Comparison of ENCODE assay signal across 25 cellular contexts in the genomic region with DNA sequence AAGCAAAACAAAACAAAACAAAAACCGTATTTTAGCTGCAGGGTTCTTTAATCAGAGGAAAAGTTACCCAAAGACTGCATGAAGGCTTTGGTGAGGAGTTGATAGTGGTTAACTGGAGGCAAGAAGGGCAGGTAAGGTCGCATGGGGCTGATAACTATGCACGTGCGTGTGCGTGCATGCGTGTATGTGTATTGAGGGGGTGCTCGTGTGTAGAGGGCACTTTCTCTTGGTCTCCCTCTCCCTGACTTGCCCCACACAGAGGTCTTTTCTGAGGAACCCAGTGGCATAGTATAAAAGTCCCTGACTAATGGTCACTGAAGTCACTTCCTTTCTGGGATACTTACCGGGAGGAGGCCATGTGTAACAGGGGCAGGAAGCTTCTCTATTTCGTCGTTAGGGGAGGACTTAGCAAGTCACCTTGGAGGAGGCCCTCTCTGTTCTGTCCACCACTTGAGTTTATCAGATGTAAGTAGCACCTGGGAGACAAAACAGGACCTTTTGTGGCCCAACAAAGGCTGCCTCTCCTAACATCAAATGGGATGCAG. TPM values are rescaled to one million over a fixed set of nuclear protein-coding genes. Genes with fewer than 3 reads are reported as not detected.
A peak's percentile ranks its signal among the peaks of the same experiment; 100 is the strongest.
DNase-seq lines count a peak whose midpoint lies in the region; ATAC-seq and TF ChIP-seq lines count a peak whose summit lies in the region.
"Had no signal": no experiment of that assay in that cellular context is flagged by ENCODE, and none has a peak within 500 bp of the region (broad histone marks: within the 10 kb centered on the region; RNA-seq: fewer than 3 reads in every experiment).

No MANE protein-coding gene starts in this region.

- H3K4me3 ChIP-seq in sigmoid colon, result no peak overlapping the region
- no peak overlapping the region for H3K4me3 ChIP-seq in effector memory CD4-positive, alpha-beta T cell (ENCODE audit: insufficient read depth, low read depth, low read length, poor library complexity, severe bottlenecking)
- H3K4me3 ChIP-seq: heart left ventricle, upper lobe of left lung had no signal

- H3K27ac Mint-ChIP-seq in activated CD4-positive, alpha-beta T cell treated with anti-CD3 and anti-CD28 coated beads, Interleukin-2, amount 10 ng/mL, durations not matched to agents 7 days and 5 days, result peak overlapping the region; percentile 21
- no peak overlapping the region for H3K27ac Mint-ChIP-seq in activated CD4-positive, alpha-beta T cell treated with anti-CD3 and anti-CD28 coated beads, Interleukin-2, amount 10 ng/mL, durations not matched to agents 24 days and 14 days
- peak overlapping the region; percentile 20 for H3K27ac Mint-ChIP-seq in activated T-helper 17 cell treated with anti-CD3 and anti-CD28 coated beads, Interleukin-2, amount 50 U/mL, for 72 hours
- H3K27ac Mint-ChIP-seq: activated naive CD8-positive, alpha-beta T cell treated with anti-CD3 and anti-CD28 coated beads, Interleukin-2, amount 50 U/mL, for 24 hours; activated T-helper 2 cell treated with anti-CD3 and anti-CD28 coated beads, Interferon-gamma antibody, Interleukin-2, Interleukin-4, amounts not matched to agents 10 μg/mL and 5 μg/mL and 100 μg/mL, durations not matched to agents 14 hours and 24 hours and 36 hours; H9; T-helper 1 cell treated with Interleukin-12 subunit alpha and Interleukin-12 subunit beta and Interleukin-4 antibody, amounts not matched to agents 30 μg/mL and 1 μg/mL, for 36 hours had no signal

- peaks cover 0 to 28% (median 25%) of the 10 kb centered on the region in 4 donors for H3K4me1 ChIP-seq in sigmoid colon
- no peaks in the 10 kb centered on the region for H3K4me1 ChIP-seq in effector memory CD4-positive, alpha-beta T cell (ENCODE audit: control insufficient read depth, insufficient read depth, low read length, poor library complexity, severe bottlenecking)

- no peak overlapping the region for H3K4me3 Mint-ChIP-seq in activated CD4-positive, alpha-beta T cell treated with anti-CD3 and anti-CD28 coated beads, Interleukin-2, amount 10 ng/mL, durations not matched to agents 7 days and 5 days
- no peak overlapping the region for H3K4me3 Mint-ChIP-seq in activated CD4-positive, alpha-beta T cell treated with anti-CD3 and anti-CD28 coated beads, Interleukin-2, amount 10 ng/mL, durations not matched to agents 24 days and 14 days
- H3K4me3 Mint-ChIP-seq in activated T-helper 17 cell treated with anti-CD3 and anti-CD28 coated beads, Interleukin-2, amount 50 U/mL, for 72 hours, result no peak overlapping the region
- H3K4me3 Mint-ChIP-seq: activated naive CD8-positive, alpha-beta T cell treated with anti-CD3 and anti-CD28 coated beads, Interleukin-2, amount 50 U/mL, for 24 hours; central memory CD8-positive, alpha-beta T cell; H9; T-helper 1 cell treated with Interleukin-12 subunit alpha and Interleukin-12 subunit beta and Interleukin-4 antibody, amounts not matched to agents 30 μg/mL and 1 μg/mL, for 36 hours had no signal

- H3K4me1 Mint-ChIP-seq in activated CD4-positive, alpha-beta T cell treated with anti-CD3 and anti-CD28 coated beads, Interleukin-2, amount 10 ng/mL, durations not matched to agents 7 days and 5 days, result peaks cover 16% of the 10 kb centered on the region
- H3K4me1 Mint-ChIP-seq in activated CD4-positive, alpha-beta T cell treated with anti-CD3 and anti-CD28 coated beads, Interleukin-2, amount 10 ng/mL, durations not matched to agents 24 days and 14 days, result peaks cover 24% of the 10 kb centered on the region
- no peaks in the 10 kb centered on the region for H3K4me1 Mint-ChIP-seq in activated T-helper 17 cell treated with anti-CD3 and anti-CD28 coated beads, Interleukin-2, amount 50 U/mL, for 72 hours
- H3K4me1 Mint-ChIP-seq: central memory CD8-positive, alpha-beta T cell had no signal

- TF ChIP-seq EP300 in sigmoid colon (IDR thresholded peaks at IDR 0.05), result no peak

- no peaks in the 10 kb centered on the region for H3K27me3 ChIP-seq in sigmoid colon
- no peaks in the 10 kb centered on the region for H3K27me3 ChIP-seq in effector memory CD4-positive, alpha-beta T cell (replicated peaks; ENCODE audit: control insufficient read depth, insufficient read depth, low read length, poor library complexity, severe bottlenecking)
- H3K27me3 ChIP-seq: heart left ventricle, upper lobe of left lung had no signal

- intact Hi-C loops in activated CD4-positive, alpha-beta T cell treated with anti-CD3 and anti-CD28 coated beads, Interleukin-2, amount 10 ng/mL, durations not matched to agents 24 days and 14 days (cut with micrococcal nuclease), result no loop called here
- intact Hi-C loops in sigmoid colon (cut with DNase I), result no loop called here

- H3K9me3 ChIP-seq in sigmoid colon, result no peaks in the 10 kb centered on the region
- H3K9me3 ChIP-seq in effector memory CD4-positive, alpha-beta T cell (ENCODE audit: control insufficient read depth, low read length), result no peaks in the 10 kb centered on the region
- H3K9me3 ChIP-seq: heart left ventricle, upper lobe of left lung had no signal

- POLR2A ChIA-PET in activated CD4-positive, alpha-beta T cell treated with anti-CD3 and anti-CD28 coated beads, Interleukin-2, amount 10 ng/mL, durations not matched to agents 7 days and 5 days (lab: Charles Lee), result no interaction called here

- no peaks in the 10 kb centered on the region for H3K36me3 ChIP-seq in sigmoid colon
- no peaks in the 10 kb centered on the region for H3K36me3 ChIP-seq in effector memory CD4-positive, alpha-beta T cell (ENCODE audit: control insufficient read depth, insufficient read depth, low read length)
- H3K36me3 ChIP-seq: heart left ventricle, upper lobe of left lung had no signal

- H3K27ac ChIP-seq in sigmoid colon, result no peak overlapping the region
- no peak overlapping the region for H3K27ac ChIP-seq in effector memory CD4-positive, alpha-beta T cell (ENCODE audit: insufficient read depth, low read length, poor library complexity, severe bottlenecking)
- H3K27ac ChIP-seq: upper lobe of left lung had no signal

- peaks cover 8% of the 10 kb centered on the region for H3K27me3 Mint-ChIP-seq in activated CD4-positive, alpha-beta T cell treated with anti-CD3 and anti-CD28 coated beads, Interleukin-2, amount 10 ng/mL, durations not matched to agents 7 days and 5 days
- peaks cover 4% of the 10 kb centered on the region for H3K27me3 Mint-ChIP-seq in activated CD4-positive, alpha-beta T cell treated with anti-CD3 and anti-CD28 coated beads, Interleukin-2, amount 10 ng/mL, durations not matched to agents 24 days and 14 days
- H3K27me3 Mint-ChIP-seq in activated T-helper 17 cell treated with anti-CD3 and anti-CD28 coated beads, Interleukin-2, amount 50 U/mL, for 72 hours, result no peaks in the 10 kb centered on the region

- TF ChIP-seq CTCF in sigmoid colon (IDR thresholded peaks at IDR 0.05), result no peak

- no peak for DNase-seq in activated CD4-positive, alpha-beta T cell treated with anti-CD3 and anti-CD28 coated beads, Interleukin-2, amount 10 ng/mL, durations not matched to agents 7 days and 5 days
- no peak for DNase-seq in activated CD4-positive, alpha-beta T cell treated with anti-CD3 and anti-CD28 coated beads, Interleukin-2, amount 10 ng/mL, durations not matched to agents 24 days and 14 days
- peak; percentile 30 for DNase-seq in KBM-7
- DNase-seq in sigmoid colon, result peak; percentile 35
- no peak for DNase-seq in NCI-H446 treated with DMSO at 0.1 percent for 48 hours (lab: John Stamatoyannopoulos, UW)
- no peak for DNase-seq in effector memory CD4-positive, alpha-beta T cell
- DNase-seq: activated CD4-positive, alpha-beta T cell treated with anti-CD3 and anti-CD28 coated beads, Interleukin-2, amount 50 U/mL, for 1 hour; activated naive CD8-positive, alpha-beta T cell treated with anti-CD3 and anti-CD28 coated beads, Interleukin-2, amount 50 U/mL, for 24 hours; AML-193; DMS79; H9; heart left ventricle; mesenchymal stem cell; NCI-H146; NCI-H524; occipital lobe; RPMI8226; stimulated activated CD8-positive, alpha-beta memory T cell treated with anti-CD3 and anti-CD28 coated beads, Interleukin-4, amount 100 ng/mL, for 48 hours; substantia nigra; upper lobe of left lung had no signal

- in situ Hi-C loops in KBM-7 (cut with MboI; ENCODE audit: low pct_unique_long_range_greater_than_20kb, low sequenced_read_pairs), result loop anchor here (25.0 kb wide), 1 partner anchor 325 kb away; no protein-coding TSS in a partner anchor

- TF ChIP-seq POLR2A in sigmoid colon (IDR thresholded peaks at IDR 0.05), result no peak

- H3K9me3 Mint-ChIP-seq in activated CD4-positive, alpha-beta T cell treated with anti-CD3 and anti-CD28 coated beads, Interleukin-2, amount 10 ng/mL, durations not matched to agents 7 days and 5 days, result peaks cover 9% of the 10 kb centered on the region
- peaks cover 5% of the 10 kb centered on the region for H3K9me3 Mint-ChIP-seq in activated CD4-positive, alpha-beta T cell treated with anti-CD3 and anti-CD28 coated beads, Interleukin-2, amount 10 ng/mL, durations not matched to agents 24 days and 14 days
- no peaks in the 10 kb centered on the region for H3K9me3 Mint-ChIP-seq in activated T-helper 17 cell treated with anti-CD3 and anti-CD28 coated beads, Interleukin-2, amount 50 U/mL, for 72 hours
- H3K9me3 Mint-ChIP-seq: activated naive CD8-positive, alpha-beta T cell treated with anti-CD3 and anti-CD28 coated beads, Interleukin-2, amount 50 U/mL, for 24 hours; activated T-helper 2 cell treated with anti-CD3 and anti-CD28 coated beads, Interferon-gamma antibody, Interleukin-2, Interleukin-4, amounts not matched to agents 10 μg/mL and 5 μg/mL and 100 μg/mL, durations not matched to agents 14 hours and 24 hours and 36 hours; central memory CD8-positive, alpha-beta T cell; H9 had no signal

- WGBS in sigmoid colon, 2 donors, result 84 to 94% methylated on average over 10 of the region's 10 CpGs

- CTCF ChIA-PET in activated CD4-positive, alpha-beta T cell treated with anti-CD3 and anti-CD28 coated beads, Interleukin-2, amount 10 ng/mL, durations not matched to agents 7 days and 5 days (lab: Charles Lee), result interaction anchor here (0.8 to 12.1 kb wide), 4 partner anchors 11 to 373 kb away, joined by 3 to 113 read pairs (median 13); a partner anchor contains a TSS

- peaks cover 4% of the 10 kb centered on the region for H3K36me3 Mint-ChIP-seq in activated CD4-positive, alpha-beta T cell treated with anti-CD3 and anti-CD28 coated beads, Interleukin-2, amount 10 ng/mL, durations not matched to agents 7 days and 5 days (ENCODE audit: low read depth)
- no peaks in the 10 kb centered on the region for H3K36me3 Mint-ChIP-seq in activated CD4-positive, alpha-beta T cell treated with anti-CD3 and anti-CD28 coated beads, Interleukin-2, amount 10 ng/mL, durations not matched to agents 24 days and 14 days (ENCODE audit: low read depth)
- no peaks in the 10 kb centered on the region for H3K36me3 Mint-ChIP-seq in activated T-helper 17 cell treated with anti-CD3 and anti-CD28 coated beads, Interleukin-2, amount 50 U/mL, for 72 hours (ENCODE audit: low read depth)

- ATAC-seq in activated T-helper 17 cell treated with anti-CD3 and anti-CD28 coated beads, Interleukin-2, amount 50 U/mL, for 72 hours (replicated peaks), result no peak
- no peak for ATAC-seq in HG02610 (IDR thresholded peaks at IDR 0.05; ENCODE audit: unreplicated experiment)
- ATAC-seq: activated naive CD8-positive, alpha-beta T cell treated with anti-CD3 and anti-CD28 coated beads, Interleukin-2, amount 50 U/mL, for 24 hours; heart left ventricle had no signal

RNA-seq across cellular contexts. Expression of a gene that starts 20.1 kb away (rescaled TPM):
- total RNA-seq in activated CD4-positive, alpha-beta T cell treated with anti-CD3 and anti-CD28 coated beads, Interleukin-2, amount 10 ng/mL, durations not matched to agents 7 days and 5 days, result 10 to 100 TPM; 52.8 to 57.2 TPM
- total RNA-seq in activated CD4-positive, alpha-beta T cell treated with anti-CD3 and anti-CD28 coated beads, Interleukin-2, amount 10 ng/mL, durations not matched to agents 24 days and 14 days, result 20.4 and 22.4 TPM in 2 replicates
- total RNA-seq in activated T-helper 17 cell treated with anti-CD3 and anti-CD28 coated beads, Interleukin-2, amount 50 U/mL, for 72 hours, result 10 to 100 TPM; 21.7 to 22.3 TPM
- 10 to 100 TPM; 16.4 to 36.3 (median 19.4) TPM for total RNA-seq in sigmoid colon
- polyA plus RNA-seq in sigmoid colon, result 10 to 100 TPM in 1 of 3 donors, 1 to 10 TPM in 2; 6.9 to 19.3 (median 7.2) TPM

RNA-seq across cellular contexts. Expression of a gene that starts 55.8 kb away (rescaled TPM):
- total RNA-seq in activated CD4-positive, alpha-beta T cell treated with anti-CD3 and anti-CD28 coated beads, Interleukin-2, amount 10 ng/mL, durations not matched to agents 7 days and 5 days, result not detected
- total RNA-seq in activated CD4-positive, alpha-beta T cell treated with anti-CD3 and anti-CD28 coated beads, Interleukin-2, amount 10 ng/mL, durations not matched to agents 24 days and 14 days, result not detected in 2 replicates
- not detected for total RNA-seq in activated T-helper 17 cell treated with anti-CD3 and anti-CD28 coated beads, Interleukin-2, amount 50 U/mL, for 72 hours
- under 1 TPM in 1 of 4 donors, not detected in 3; 0.16 TPM for total RNA-seq in sigmoid colon
- 1 to 10 TPM; 3.0 to 6.2 (median 4.2) TPM for polyA plus RNA-seq in sigmoid colon
- total RNA-seq: activated T-helper 2 cell treated with anti-CD3 and anti-CD28 coated beads, Interferon-gamma antibody, Interleukin-2, Interleukin-4, amounts not matched to agents 10 μg/mL and 5 μg/mL and 100 μg/mL, durations not matched to agents 14 hours and 24 hours and 36 hours; occipital lobe had no signal

Comparison
In these comparisons a context has a peak if more than half of its experiments do, and no peak if none do; other contexts are left out.
1. DNase-seq: peak in KBM-7 (single experiment) and sigmoid colon (single experiment); none in activated CD4-positive, alpha-beta T cell treated with anti-CD3 and anti-CD28 coated beads, Interleukin-2, amount 10 ng/mL, durations not matched to agents 7 days and 5 days (single experiment), activated CD4-positive, alpha-beta T cell treated with anti-CD3 and anti-CD28 coated beads, Interleukin-2, amount 10 ng/mL, durations not matched to agents 24 days and 14 days (single experiment), NCI-H446 treated with DMSO at 0.1 percent for 48 hours (single experiment) and effector memory CD4-positive, alpha-beta T cell (0 of 3).